ENCODE assay signal across 10 cellular contexts in genomic region chr6:40999498-41000070, GRCh38. TPM values are rescaled to one million over a fixed set of nuclear protein-coding genes. Genes with fewer than 3 reads are reported as not detected.
DNase-seq lines count a peak whose midpoint lies in the region; ATAC-seq and TF ChIP-seq lines count a peak whose summit lies in the region.
"Had no signal": no experiment of that assay in that cellular context is flagged by ENCODE, and none has a peak within 500 bp of the region (broad histone marks: within the 10 kb centered on the region; RNA-seq: fewer than 3 reads in every experiment).

No MANE protein-coding gene starts in this region.

- WGBS in SK-N-SH (ENCODE audit: low lambda C conversion rate), result 67% methylated on average over 5 of the region's 5 CpGs
- 52 to 88% methylated on average over 4 to 5 of the region's 5 CpGs for WGBS in gastroesophageal sphincter (ENCODE audit: low coverage in 1 of 2), 2 donors

- H3K4me1 ChIP-seq in SK-N-SH (ENCODE audit: control insufficient read depth in 1 of 2, insufficient read depth in 2 of 2, low read depth in 1 of 2, low read length in 1 of 2) (peaks cover 7 to 13% of the 10 kb centered on the region in 2 experiments; a peak in 3 of 4 replicates), gastroesophageal sphincter (peaks cover 0 to 28% (median 8%) of the 10 kb centered on the region in 3 donors)

- H3K36me3 ChIP-seq in SK-N-SH (replicated peaks in 1 of 2; ENCODE audit: control insufficient read depth in 1 of 2, insufficient read depth in 2 of 2, low read length in 1 of 2), result no peaks in the 10 kb centered on the region
- H3K36me3 ChIP-seq in gastroesophageal sphincter, result no peaks in the 10 kb centered on the region

- H2AFZ ChIP-seq in SK-N-SH (ENCODE audit: low read depth), result no peak overlapping the region

- H3K27me3 ChIP-seq in SK-N-SH (ENCODE audit: insufficient read depth) (no peaks in the 10 kb centered on the region; the same call in 1 of the 2 replicates), gastroesophageal sphincter (no peaks in the 10 kb centered on the region)

- TF ChIP-seq EP300 in SK-N-SH (IDR thresholded peaks at IDR 0.05; ENCODE audit: borderline replicate concordance in 1 of 2, low read depth in 1 of 2, low read length in 1 of 2), result no peak
- TF ChIP-seq EP300 in gastroesophageal sphincter (IDR thresholded peaks at IDR 0.05), result no peak

- H3K4me3 ChIP-seq in SK-N-SH (ENCODE audit: low read depth in 2 of 2, low read length in 1 of 2) (no peak overlapping the region), gastroesophageal sphincter (no peak overlapping the region)

- CTCF ChIA-PET in SK-N-SH (lab: Yijun Ruan, JAX), result interaction anchor here (0.9 to 6.3 kb wide), 5 partner anchors 8 to 112 kb away, joined by 3 to 50 read pairs (median 3); no protein-coding TSS in a partner anchor

- no peaks in the 10 kb centered on the region for H3K79me2 ChIP-seq in SK-N-SH (ENCODE audit: insufficient read depth)

- TF ChIP-seq CTCF in SK-N-SH (IDR thresholded peaks at IDR 0.05) (peak; percentile 43), gastroesophageal sphincter (IDR thresholded peaks at IDR 0.05) (peak in 1 of 4 experiments; percentile 37)

- TF ChIP-seq POLR2A in gastroesophageal sphincter (IDR thresholded peaks at IDR 0.05), result no peak

- peak; percentile 82 for DNase-seq in CD1c-positive myeloid dendritic cell (ENCODE audit: extremely low spot score)
- peak; percentile 79 for DNase-seq in H4 (ENCODE audit: low spot score)
- DNase-seq in SK-N-SH, result peak; percentile 36
- peak; percentile 57 for DNase-seq in renal cortical epithelial cell (ENCODE audit: low read depth)
- no peak for DNase-seq in stimulated activated CD4-positive, alpha-beta T cell treated with anti-CD3 and anti-CD28 coated beads, Interleukin-4, amount 100 ng/mL, for 4 hours

- ATAC-seq in gastroesophageal sphincter (peak; percentile 71), GM18907 (IDR thresholded peaks at IDR 0.05; ENCODE audit: unreplicated experiment) (no peak), HG03135 (IDR thresholded peaks at IDR 0.05; ENCODE audit: unreplicated experiment) (no peak)

- H3K9me3 ChIP-seq in SK-N-SH, result no peaks in the 10 kb centered on the region
- no peaks in the 10 kb centered on the region for H3K9me3 ChIP-seq in gastroesophageal sphincter

- no peak for TF ChIP-seq RAD21 in SK-N-SH (IDR thresholded peaks at IDR 0.05; ENCODE audit: low read length)

- no peaks in the 10 kb centered on the region for H4K20me1 ChIP-seq in SK-N-SH (ENCODE audit: insufficient read depth)

- H3K9ac ChIP-seq in SK-N-SH, result no peak overlapping the region
- H3K9ac ChIP-seq: KMS-11 had no signal

- H3F3A ChIP-seq in SK-N-SH (replicated peaks; ENCODE audit: insufficient read depth), result no peaks in the 10 kb centered on the region

- POLR2A ChIA-PET in SK-N-SH (lab: Yijun Ruan, JAX), result no interaction called here

- no peaks in the 10 kb centered on the region for H3K9me2 ChIP-seq in SK-N-SH

- H3K4me2 ChIP-seq in SK-N-SH, result no peak overlapping the region
- H3K4me2 ChIP-seq: KMS-11 had no signal

- no peak overlapping the region for H3K27ac ChIP-seq in SK-N-SH (ENCODE audit: low read depth in 2 of 2, low read length in 1 of 2)
- H3K27ac ChIP-seq in gastroesophageal sphincter, result no peak overlapping the region
- H3K27ac ChIP-seq: KMS-11 had no signal

TF ChIP-seq in SK-N-SH, 30 proteins besides CTCF, POLR2A, EP300 and RAD21:
- no peak for TF ChIP-seq CHD2 (IDR thresholded peaks at IDR 0.05; ENCODE audit: low read length, partially characterized antibody)
- TF ChIP-seq RFX5 (IDR thresholded peaks at IDR 0.05; ENCODE audit: low read length), result no peak
- no peak for TF ChIP-seq YY1 (IDR thresholded peaks at IDR 0.05; ENCODE audit: low read depth)
- TF ChIP-seq FOXM1 (IDR thresholded peaks at IDR 0.05; ENCODE audit: low read depth), result no peak
- no peak for TF ChIP-seq MXI1 (IDR thresholded peaks at IDR 0.05; ENCODE audit: low read depth, low read length)

RNA-seq across cellular contexts. Expression of gene UNC5CL, which starts 39.4 kb away (rescaled TPM):
- total RNA-seq in H4 (2014; rRNA removed; shearing (Covaris generic)), result 0.25 and 0.27 TPM in 2 replicates
- polyA plus RNA-seq in SK-N-SH (2012; rRNA removed), result 0.10 TPM in 2 replicates
- polyA plus RNA-seq in SK-N-SH (2012; cell fraction: cytosol; rRNA removed), result 0.05 and 0.08 TPM in 2 replicates
- polyA plus RNA-seq in SK-N-SH (2012; cell fraction: nucleus; rRNA removed), result 1.1 and 1.2 TPM in 2 replicates
- 1 to 10 TPM in 1 of 4 donors, under 1 TPM in 3; 0.07 to 1.2 (median 0.37) TPM for total RNA-seq in gastroesophageal sphincter
- 2.4 and 9.6 TPM in 2 replicates for total RNA-seq in renal cortical epithelial cell
- total RNA-seq: glomerular endothelial cell had no signal

RNA-seq across cellular contexts. Expression of gene TSPO2, which starts 42.7 kb away (rescaled TPM):
- not detected in 2 replicates for total RNA-seq in H4 (2014; rRNA removed; shearing (Covaris generic))
- polyA plus RNA-seq in SK-N-SH (2012; rRNA removed), result not detected in 2 replicates
- polyA plus RNA-seq in SK-N-SH (2012; cell fraction: cytosol; rRNA removed), result not detected in 2 replicates
- not detected in 2 replicates for polyA plus RNA-seq in SK-N-SH (2012; cell fraction: nucleus; rRNA removed)
- total RNA-seq in gastroesophageal sphincter, result not detected
- not detected in 2 replicates for total RNA-seq in renal cortical epithelial cell
- total RNA-seq: glomerular endothelial cell had no signal

RNA-seq across cellular contexts. Expression of gene APOBEC2, which starts 53.4 kb away (rescaled TPM):
- total RNA-seq in H4 (2014; rRNA removed; shearing (Covaris generic)), result not detected in 2 replicates
- polyA plus RNA-seq in SK-N-SH (2012; rRNA removed), result not detected in 2 replicates
- polyA plus RNA-seq in SK-N-SH (2012; cell fraction: cytosol; rRNA removed), result not detected in 2 replicates
- polyA plus RNA-seq in SK-N-SH (2012; cell fraction: nucleus; rRNA removed), result not detected in 2 replicates
- total RNA-seq in gastroesophageal sphincter (1 to 10 TPM in 1 of 4 donors, under 1 TPM in 3; 0.37 to 1.8 (median 0.72) TPM), renal cortical epithelial cell (not detected in 2 replicates)
- total RNA-seq: glomerular endothelial cell had no signal

Comparison
In these comparisons a context has a peak if more than half of its experiments do, and no peak if none do; other contexts are left out.
1. DNase-seq: peak in CD1c-positive myeloid dendritic cell (single experiment), H4 (single experiment), SK-N-SH (single experiment) and renal cortical epithelial cell (single experiment); none in stimulated activated CD4-positive, alpha-beta T cell treated with anti-CD3 and anti-CD28 coated beads, Interleukin-4, amount 100 ng/mL, for 4 hours (0 of 2).